In the genomic region with DNA sequence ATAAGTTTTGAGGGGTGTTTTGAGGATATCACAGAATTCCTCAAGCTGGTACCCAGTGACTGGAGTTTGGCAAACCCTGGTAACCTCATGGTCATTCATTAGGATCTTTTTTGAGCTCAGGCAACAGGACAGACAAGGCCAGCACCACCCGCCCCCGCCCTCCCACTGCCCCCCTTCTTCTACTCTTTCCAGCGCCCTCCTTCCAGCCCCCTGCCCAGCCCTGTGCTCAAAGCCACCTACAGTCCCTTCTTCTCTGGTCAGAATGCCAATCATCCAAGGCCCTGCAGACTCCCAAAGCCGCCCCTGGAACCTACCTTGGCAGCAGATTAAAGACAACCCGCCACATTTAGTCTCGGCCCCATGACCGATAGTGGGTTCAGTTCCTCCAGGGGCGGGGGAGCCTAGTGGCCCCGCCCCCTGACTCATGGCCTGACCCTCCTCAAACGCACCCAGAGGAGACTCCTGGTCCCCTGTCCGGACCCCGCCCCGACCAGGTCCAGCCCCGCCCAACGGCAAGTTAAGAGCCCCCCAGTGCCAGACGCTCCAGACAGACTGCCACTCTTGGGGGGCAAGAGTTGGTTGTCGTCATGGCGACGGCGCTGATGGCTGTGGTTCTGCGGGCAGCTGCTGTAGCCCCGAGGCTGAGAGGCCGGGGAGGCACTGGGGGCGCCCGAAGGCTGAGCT, we compare ENCODE assay signal across 1 cellular context.
TF ChIP-seq lines count a peak whose summit lies in the region.

A gene with protein sequence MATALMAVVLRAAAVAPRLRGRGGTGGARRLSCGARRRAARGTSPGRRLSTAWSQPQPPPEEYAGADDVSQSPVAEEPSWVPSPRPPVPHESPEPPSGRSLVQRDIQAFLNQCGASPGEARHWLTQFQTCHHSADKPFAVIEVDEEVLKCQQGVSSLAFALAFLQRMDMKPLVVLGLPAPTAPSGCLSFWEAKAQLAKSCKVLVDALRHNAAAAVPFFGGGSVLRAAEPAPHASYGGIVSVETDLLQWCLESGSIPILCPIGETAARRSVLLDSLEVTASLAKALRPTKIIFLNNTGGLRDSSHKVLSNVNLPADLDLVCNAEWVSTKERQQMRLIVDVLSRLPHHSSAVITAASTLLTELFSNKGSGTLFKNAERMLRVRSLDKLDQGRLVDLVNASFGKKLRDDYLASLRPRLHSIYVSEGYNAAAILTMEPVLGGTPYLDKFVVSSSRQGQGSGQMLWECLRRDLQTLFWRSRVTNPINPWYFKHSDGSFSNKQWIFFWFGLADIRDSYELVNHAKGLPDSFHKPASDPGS (plus strand): TSS at position 546 of the 684 bp plus-strand sequence. CDS start 42 bp downstream, at position 588.

TF ChIP-seq in HepG2, 621 proteins besides CTCF, POLR2A, EP300 and RAD21 (continued from another document and continues in another):
- TF ChIP-seq, protein P1, sequence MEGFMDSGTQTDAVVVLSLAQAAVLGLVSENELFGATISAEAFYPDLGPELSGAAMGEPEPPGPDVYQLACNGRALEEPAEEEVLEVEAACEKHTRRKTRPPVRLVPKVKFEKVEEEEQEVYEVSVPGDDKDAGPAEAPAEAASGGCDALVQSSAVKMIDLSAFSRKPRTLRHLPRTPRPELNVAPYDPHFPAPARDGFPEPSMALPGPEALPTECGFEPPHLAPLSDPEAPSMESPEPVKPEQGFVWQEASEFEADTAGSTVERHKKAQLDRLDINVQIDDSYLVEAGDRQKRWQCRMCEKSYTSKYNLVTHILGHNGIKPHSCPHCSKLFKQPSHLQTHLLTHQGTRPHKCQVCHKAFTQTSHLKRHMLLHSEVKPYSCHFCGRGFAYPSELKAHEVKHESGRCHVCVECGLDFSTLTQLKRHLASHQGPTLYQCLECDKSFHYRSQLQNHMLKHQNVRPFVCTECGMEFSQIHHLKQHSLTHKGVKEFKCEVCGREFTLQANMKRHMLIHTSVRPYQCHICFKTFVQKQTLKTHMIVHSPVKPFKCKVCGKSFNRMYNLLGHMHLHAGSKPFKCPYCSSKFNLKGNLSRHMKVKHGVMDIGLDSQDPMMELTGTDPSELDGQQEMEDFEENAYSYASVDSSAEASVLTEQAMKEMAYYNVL (CRISPR knock-in tag; IDR thresholded peaks at IDR 0.05; ENCODE audit: borderline replicate concordance): 0 out of 2 replicates have a peak, but pooled peaks have one; percentile 38
- TF ChIP-seq HMG20A (CRISPR knock-in tag; IDR thresholded peaks at IDR 0.05; ENCODE audit: borderline replicate concordance) (no peak), FOXO1 (CRISPR knock-in tag; IDR thresholded peaks at IDR 0.05) (no peak), ZZZ3 (CRISPR knock-in tag; IDR thresholded peaks at IDR 0.05; ENCODE audit: borderline replicate concordance) (no peak), ZNF614 (CRISPR knock-in tag; IDR thresholded peaks at IDR 0.05; ENCODE audit: borderline replicate concordance) (no peak), ZNF121 (CRISPR knock-in tag; IDR thresholded peaks at IDR 0.05) (no peak), STAT5B (CRISPR knock-in tag; IDR thresholded peaks at IDR 0.05) (no peak), SP5 (CRISPR knock-in tag; IDR thresholded peaks at IDR 0.05; ENCODE audit: borderline replicate concordance, low read depth) (peak; percentile 69), ZNF501 (CRISPR knock-in tag; IDR thresholded peaks at IDR 0.05) (no peak), ZNF20 (CRISPR knock-in tag; IDR thresholded peaks at IDR 0.05) (no peak), ZNF775 (CRISPR knock-in tag; IDR thresholded peaks at IDR 0.05; ENCODE audit: borderline replicate concordance) (no peak), MBNL3 (CRISPR knock-in tag; conservative IDR thresholded peaks at IDR 0.05) (no peak), RFX3 (CRISPR knock-in tag; IDR thresholded peaks at IDR 0.05) (peak; percentile 71), IKZF1 (IDR thresholded peaks at IDR 0.05) (no peak), ZNF3 (CRISPR knock-in tag; IDR thresholded peaks at IDR 0.05) (0 out of 2 replicates have a peak, but pooled peaks have one; percentile 4), NFE2 (CRISPR knock-in tag; IDR thresholded peaks at IDR 0.05) (no peak), ZNF354B (CRISPR knock-in tag; IDR thresholded peaks at IDR 0.05) (no peak)
- TF ChIP-seq, protein P2, sequence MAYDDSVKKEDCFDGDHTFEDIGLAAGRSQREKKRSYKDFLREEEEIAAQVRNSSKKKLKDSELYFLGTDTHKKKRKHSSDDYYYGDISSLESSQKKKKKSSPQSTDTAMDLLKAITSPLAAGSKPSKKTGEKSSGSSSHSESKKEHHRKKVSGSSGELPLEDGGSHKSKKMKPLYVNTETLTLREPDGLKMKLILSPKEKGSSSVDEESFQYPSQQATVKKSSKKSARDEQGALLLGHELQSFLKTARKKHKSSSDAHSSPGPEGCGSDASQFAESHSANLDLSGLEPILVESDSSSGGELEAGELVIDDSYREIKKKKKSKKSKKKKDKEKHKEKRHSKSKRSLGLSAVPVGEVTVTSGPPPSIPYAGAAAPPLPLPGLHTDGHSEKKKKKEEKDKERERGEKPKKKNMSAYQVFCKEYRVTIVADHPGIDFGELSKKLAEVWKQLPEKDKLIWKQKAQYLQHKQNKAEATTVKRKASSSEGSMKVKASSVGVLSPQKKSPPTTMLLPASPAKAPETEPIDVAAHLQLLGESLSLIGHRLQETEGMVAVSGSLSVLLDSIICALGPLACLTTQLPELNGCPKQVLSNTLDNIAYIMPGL (CRISPR knock-in tag; IDR thresholded peaks at IDR 0.05; ENCODE audit: borderline replicate concordance in 1 of 2, low read depth in 1 of 2): no peak; a peak in 1 of 4 replicates
- TF ChIP-seq, protein P3, sequence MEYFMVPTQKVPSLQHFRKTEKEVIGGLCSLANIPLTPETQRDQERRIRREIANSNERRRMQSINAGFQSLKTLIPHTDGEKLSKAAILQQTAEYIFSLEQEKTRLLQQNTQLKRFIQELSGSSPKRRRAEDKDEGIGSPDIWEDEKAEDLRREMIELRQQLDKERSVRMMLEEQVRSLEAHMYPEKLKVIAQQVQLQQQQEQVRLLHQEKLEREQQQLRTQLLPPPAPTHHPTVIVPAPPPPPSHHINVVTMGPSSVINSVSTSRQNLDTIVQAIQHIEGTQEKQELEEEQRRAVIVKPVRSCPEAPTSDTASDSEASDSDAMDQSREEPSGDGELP (IDR thresholded peaks at IDR 0.05; ENCODE audit: borderline replicate concordance, low read depth): no peak
- TF ChIP-seq, protein P4, sequence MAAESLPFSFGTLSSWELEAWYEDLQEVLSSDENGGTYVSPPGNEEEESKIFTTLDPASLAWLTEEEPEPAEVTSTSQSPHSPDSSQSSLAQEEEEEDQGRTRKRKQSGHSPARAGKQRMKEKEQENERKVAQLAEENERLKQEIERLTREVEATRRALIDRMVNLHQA (CRISPR knock-in tag; IDR thresholded peaks at IDR 0.05): no peak
- TF ChIP-seq, protein P5, sequence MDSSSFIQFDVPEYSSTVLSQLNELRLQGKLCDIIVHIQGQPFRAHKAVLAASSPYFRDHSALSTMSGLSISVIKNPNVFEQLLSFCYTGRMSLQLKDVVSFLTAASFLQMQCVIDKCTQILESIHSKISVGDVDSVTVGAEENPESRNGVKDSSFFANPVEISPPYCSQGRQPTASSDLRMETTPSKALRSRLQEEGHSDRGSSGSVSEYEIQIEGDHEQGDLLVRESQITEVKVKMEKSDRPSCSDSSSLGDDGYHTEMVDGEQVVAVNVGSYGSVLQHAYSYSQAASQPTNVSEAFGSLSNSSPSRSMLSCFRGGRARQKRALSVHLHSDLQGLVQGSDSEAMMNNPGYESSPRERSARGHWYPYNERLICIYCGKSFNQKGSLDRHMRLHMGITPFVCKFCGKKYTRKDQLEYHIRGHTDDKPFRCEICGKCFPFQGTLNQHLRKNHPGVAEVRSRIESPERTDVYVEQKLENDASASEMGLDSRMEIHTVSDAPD (CRISPR knock-in tag; IDR thresholded peaks at IDR 0.05): no peak
- TF ChIP-seq, protein P6, sequence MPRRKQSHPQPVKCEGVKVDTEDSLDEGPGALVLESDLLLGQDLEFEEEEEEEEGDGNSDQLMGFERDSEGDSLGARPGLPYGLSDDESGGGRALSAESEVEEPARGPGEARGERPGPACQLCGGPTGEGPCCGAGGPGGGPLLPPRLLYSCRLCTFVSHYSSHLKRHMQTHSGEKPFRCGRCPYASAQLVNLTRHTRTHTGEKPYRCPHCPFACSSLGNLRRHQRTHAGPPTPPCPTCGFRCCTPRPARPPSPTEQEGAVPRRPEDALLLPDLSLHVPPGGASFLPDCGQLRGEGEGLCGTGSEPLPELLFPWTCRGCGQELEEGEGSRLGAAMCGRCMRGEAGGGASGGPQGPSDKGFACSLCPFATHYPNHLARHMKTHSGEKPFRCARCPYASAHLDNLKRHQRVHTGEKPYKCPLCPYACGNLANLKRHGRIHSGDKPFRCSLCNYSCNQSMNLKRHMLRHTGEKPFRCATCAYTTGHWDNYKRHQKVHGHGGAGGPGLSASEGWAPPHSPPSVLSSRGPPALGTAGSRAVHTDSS (CRISPR knock-in tag; conservative IDR thresholded peaks at IDR 0.05): no peak
- TF ChIP-seq, protein P7, sequence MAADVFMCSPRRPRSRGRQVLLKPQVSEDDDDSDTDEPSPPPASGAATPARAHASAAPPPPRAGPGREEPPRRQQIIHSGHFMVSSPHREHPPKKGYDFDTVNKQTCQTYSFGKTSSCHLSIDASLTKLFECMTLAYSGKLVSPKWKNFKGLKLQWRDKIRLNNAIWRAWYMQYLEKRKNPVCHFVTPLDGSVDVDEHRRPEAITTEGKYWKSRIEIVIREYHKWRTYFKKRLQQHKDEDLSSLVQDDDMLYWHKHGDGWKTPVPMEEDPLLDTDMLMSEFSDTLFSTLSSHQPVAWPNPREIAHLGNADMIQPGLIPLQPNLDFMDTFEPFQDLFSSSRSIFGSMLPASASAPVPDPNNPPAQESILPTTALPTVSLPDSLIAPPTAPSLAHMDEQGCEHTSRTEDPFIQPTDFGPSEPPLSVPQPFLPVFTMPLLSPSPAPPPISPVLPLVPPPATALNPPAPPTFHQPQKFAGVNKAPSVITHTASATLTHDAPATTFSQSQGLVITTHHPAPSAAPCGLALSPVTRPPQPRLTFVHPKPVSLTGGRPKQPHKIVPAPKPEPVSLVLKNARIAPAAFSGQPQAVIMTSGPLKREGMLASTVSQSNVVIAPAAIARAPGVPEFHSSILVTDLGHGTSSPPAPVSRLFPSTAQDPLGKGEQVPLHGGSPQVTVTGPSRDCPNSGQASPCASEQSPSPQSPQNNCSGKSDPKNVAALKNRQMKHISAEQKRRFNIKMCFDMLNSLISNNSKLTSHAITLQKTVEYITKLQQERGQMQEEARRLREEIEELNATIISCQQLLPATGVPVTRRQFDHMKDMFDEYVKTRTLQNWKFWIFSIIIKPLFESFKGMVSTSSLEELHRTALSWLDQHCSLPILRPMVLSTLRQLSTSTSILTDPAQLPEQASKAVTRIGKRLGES (CRISPR knock-in tag; IDR thresholded peaks at IDR 0.05; ENCODE audit: borderline replicate concordance): no peak
- TF ChIP-seq, protein P8, sequence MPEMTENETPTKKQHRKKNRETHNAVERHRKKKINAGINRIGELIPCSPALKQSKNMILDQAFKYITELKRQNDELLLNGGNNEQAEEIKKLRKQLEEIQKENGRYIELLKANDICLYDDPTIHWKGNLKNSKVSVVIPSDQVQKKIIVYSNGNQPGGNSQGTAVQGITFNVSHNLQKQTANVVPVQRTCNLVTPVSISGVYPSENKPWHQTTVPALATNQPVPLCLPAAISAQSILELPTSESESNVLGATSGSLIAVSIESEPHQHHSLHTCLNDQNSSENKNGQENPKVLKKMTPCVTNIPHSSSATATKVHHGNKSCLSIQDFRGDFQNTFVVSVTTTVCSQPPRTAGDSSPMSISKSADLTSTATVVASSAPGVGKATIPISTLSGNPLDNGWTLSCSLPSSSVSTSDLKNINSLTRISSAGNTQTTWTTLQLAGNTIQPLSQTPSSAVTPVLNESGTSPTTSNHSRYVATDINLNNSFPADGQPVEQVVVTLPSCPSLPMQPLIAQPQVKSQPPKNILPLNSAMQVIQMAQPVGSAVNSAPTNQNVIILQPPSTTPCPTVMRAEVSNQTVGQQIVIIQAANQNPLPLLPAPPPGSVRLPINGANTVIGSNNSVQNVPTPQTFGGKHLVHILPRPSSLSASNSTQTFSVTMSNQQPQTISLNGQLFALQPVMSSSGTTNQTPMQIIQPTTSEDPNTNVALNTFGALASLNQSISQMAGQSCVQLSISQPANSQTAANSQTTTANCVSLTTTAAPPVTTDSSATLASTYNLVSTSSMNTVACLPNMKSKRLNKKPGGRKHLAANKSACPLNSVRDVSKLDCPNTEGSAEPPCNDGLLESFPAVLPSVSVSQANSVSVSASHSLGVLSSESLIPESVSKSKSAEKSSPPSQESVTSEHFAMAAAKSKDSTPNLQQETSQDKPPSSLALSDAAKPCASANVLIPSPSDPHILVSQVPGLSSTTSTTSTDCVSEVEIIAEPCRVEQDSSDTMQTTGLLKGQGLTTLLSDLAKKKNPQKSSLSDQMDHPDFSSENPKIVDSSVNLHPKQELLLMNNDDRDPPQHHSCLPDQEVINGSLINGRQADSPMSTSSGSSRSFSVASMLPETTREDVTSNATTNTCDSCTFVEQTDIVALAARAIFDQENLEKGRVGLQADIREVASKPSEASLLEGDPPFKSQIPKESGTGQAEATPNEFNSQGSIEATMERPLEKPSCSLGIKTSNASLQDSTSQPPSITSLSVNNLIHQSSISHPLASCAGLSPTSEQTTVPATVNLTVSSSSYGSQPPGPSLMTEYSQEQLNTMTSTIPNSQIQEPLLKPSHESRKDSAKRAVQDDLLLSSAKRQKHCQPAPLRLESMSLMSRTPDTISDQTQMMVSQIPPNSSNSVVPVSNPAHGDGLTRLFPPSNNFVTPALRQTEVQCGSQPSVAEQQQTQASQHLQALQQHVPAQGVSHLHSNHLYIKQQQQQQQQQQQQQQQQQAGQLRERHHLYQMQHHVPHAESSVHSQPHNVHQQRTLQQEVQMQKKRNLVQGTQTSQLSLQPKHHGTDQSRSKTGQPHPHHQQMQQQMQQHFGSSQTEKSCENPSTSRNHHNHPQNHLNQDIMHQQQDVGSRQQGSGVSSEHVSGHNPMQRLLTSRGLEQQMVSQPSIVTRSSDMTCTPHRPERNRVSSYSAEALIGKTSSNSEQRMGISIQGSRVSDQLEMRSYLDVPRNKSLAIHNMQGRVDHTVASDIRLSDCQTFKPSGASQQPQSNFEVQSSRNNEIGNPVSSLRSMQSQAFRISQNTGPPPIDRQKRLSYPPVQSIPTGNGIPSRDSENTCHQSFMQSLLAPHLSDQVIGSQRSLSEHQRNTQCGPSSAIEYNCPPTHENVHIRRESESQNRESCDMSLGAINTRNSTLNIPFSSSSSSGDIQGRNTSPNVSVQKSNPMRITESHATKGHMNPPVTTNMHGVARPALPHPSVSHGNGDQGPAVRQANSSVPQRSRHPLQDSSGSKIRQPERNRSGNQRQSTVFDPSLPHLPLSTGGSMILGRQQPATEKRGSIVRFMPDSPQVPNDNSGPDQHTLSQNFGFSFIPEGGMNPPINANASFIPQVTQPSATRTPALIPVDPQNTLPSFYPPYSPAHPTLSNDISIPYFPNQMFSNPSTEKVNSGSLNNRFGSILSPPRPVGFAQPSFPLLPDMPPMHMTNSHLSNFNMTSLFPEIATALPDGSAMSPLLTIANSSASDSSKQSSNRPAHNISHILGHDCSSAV (CRISPR knock-in tag; IDR thresholded peaks at IDR 0.05; ENCODE audit: borderline replicate concordance): no peak
- TF ChIP-seq, protein P9, sequence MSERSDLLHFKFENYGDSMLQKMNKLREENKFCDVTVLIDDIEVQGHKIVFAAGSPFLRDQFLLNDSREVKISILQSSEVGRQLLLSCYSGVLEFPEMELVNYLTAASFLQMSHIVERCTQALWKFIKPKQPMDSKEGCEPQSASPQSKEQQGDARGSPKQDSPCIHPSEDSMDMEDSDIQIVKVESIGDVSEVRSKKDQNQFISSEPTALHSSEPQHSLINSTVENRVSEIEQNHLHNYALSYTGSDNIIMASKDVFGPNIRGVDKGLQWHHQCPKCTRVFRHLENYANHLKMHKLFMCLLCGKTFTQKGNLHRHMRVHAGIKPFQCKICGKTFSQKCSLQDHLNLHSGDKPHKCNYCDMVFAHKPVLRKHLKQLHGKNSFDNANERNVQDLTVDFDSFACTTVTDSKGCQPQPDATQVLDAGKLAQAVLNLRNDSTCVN (CRISPR knock-in tag; IDR thresholded peaks at IDR 0.05; ENCODE audit: borderline replicate concordance): 0 out of 2 replicates have a peak, but pooled peaks have one; percentile 1
